In genomic region chr20:39453890-39454289, GRCh38 we compare ENCODE assay signal across 1 cellular context.
TF ChIP-seq lines count a peak whose summit lies in the region.

No MANE protein-coding gene starts in this region.

TF ChIP-seq in GM12878, 131 proteins besides CTCF, POLR2A, EP300 and RAD21 (continued from another document):
- no peak for TF ChIP-seq ATF2 (IDR thresholded peaks at IDR 0.05; ENCODE audit: low read length)
- TF ChIP-seq HDAC2 (IDR thresholded peaks at IDR 0.05), result no peak
- no peak for TF ChIP-seq RAD51 (IDR thresholded peaks at IDR 0.05)
- TF ChIP-seq ELK1 (IDR thresholded peaks at IDR 0.05; ENCODE audit: low read depth, low read length), result no peak
- no peak for TF ChIP-seq CREM (IDR thresholded peaks at IDR 0.05; ENCODE audit: low read depth)
- no peak for TF ChIP-seq HCFC1 (IDR thresholded peaks at IDR 0.05; ENCODE audit: low read length)
- no peak for TF ChIP-seq SIX5 (IDR thresholded peaks at IDR 0.05; ENCODE audit: low read depth, low read length, severe bottlenecking)
- peak; percentile 3; the same call in 1 of the 2 replicates for TF ChIP-seq IKZF1 (conservative IDR thresholded peaks at IDR 0.05)
- TF ChIP-seq NFIC (IDR thresholded peaks at IDR 0.05; ENCODE audit: low read depth, low read length), result no peak
- no peak for TF ChIP-seq PBX3 (IDR thresholded peaks at IDR 0.05; ENCODE audit: insufficient replicate concordance, low read depth, low read length)
- peak; percentile 87 for TF ChIP-seq RFX5 (IDR thresholded peaks at IDR 0.05; ENCODE audit: low read depth, low read length)
- no peak for TF ChIP-seq ETV6 (conservative IDR thresholded peaks at IDR 0.05 in 1 of 2, IDR thresholded peaks at IDR 0.05 in 1 of 2; ENCODE audit: borderline replicate concordance in 1 of 2, low read depth in 1 of 2)
- no peak for TF ChIP-seq TARDBP (IDR thresholded peaks at IDR 0.05; ENCODE audit: borderline replicate concordance)
- TF ChIP-seq JUNB (IDR thresholded peaks at IDR 0.05), result no peak
- TF ChIP-seq, protein P1, sequence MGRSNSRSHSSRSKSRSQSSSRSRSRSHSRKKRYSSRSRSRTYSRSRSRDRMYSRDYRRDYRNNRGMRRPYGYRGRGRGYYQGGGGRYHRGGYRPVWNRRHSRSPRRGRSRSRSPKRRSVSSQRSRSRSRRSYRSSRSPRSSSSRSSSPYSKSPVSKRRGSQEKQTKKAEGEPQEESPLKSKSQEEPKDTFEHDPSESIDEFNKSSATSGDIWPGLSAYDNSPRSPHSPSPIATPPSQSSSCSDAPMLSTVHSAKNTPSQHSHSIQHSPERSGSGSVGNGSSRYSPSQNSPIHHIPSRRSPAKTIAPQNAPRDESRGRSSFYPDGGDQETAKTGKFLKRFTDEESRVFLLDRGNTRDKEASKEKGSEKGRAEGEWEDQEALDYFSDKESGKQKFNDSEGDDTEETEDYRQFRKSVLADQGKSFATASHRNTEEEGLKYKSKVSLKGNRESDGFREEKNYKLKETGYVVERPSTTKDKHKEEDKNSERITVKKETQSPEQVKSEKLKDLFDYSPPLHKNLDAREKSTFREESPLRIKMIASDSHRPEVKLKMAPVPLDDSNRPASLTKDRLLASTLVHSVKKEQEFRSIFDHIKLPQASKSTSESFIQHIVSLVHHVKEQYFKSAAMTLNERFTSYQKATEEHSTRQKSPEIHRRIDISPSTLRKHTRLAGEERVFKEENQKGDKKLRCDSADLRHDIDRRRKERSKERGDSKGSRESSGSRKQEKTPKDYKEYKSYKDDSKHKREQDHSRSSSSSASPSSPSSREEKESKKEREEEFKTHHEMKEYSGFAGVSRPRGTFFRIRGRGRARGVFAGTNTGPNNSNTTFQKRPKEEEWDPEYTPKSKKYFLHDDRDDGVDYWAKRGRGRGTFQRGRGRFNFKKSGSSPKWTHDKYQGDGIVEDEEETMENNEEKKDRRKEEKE (IDR thresholded peaks at IDR 0.05), result no peak
- TF ChIP-seq CHD4 (IDR thresholded peaks at IDR 0.05), result no peak
- no peak for TF ChIP-seq SKIL (IDR thresholded peaks at IDR 0.05; ENCODE audit: low read depth, poor library complexity, severe bottlenecking)
- no peak for TF ChIP-seq SUPT20H (IDR thresholded peaks at IDR 0.05; ENCODE audit: borderline replicate concordance, control insufficient read depth, low read depth, low read length)
- no peak for TF ChIP-seq WRNIP1 (IDR thresholded peaks at IDR 0.05; ENCODE audit: borderline replicate concordance, low read depth, low read length)
- 0 out of 2 replicates have a peak, but pooled peaks have one; percentile 38 for TF ChIP-seq GATAD2B (conservative IDR thresholded peaks at IDR 0.05; ENCODE audit: low read depth)
- TF ChIP-seq PKNOX1 (IDR thresholded peaks at IDR 0.05), result 0 out of 2 replicates have a peak, but pooled peaks have one; percentile 19
TF ChIP-seq in GM12878: peak in this region for 4.
